ENCODE assay signal across 22 cellular contexts in genomic region chr20:19893356-19893755, GRCh38.
"Had no signal": no experiment of that assay in that cellular context is flagged by ENCODE, and none has a peak within 500 bp of the region (broad histone marks: within the 10 kb centered on the region; RNA-seq: fewer than 3 reads in every experiment).

No MANE protein-coding gene starts in this region.

- H2AFZ ChIP-seq: parathyroid adenoma had no signal

- ATAC-seq: activated CD4-positive, alpha-beta T cell treated with anti-CD3 and anti-CD28 coated beads for 36 hours; activated T-cell treated with anti-CD3 and anti-CD28 coated beads, Interleukin-2, amount 50 U/mL, for 4 hours; natural killer cell; stimulated activated naive B cell treated with anti-CD40 and anti-IgM and Interleukin-4, amounts not matched to agents 10 μg/mL and 1 μg/mL and 100 μg/mL, for 72 hours had no signal

- H3K9ac ChIP-seq: parathyroid adenoma had no signal

- H3K36me3 Mint-ChIP-seq: immature natural killer cell, memory B cell, natural killer cell had no signal

- DNase-seq: activated CD4-positive, alpha-beta memory T cell treated with anti-CD3 and anti-CD28 coated beads, Interleukin-2, amount 10 ng/mL, durations not matched to agents 7 days and 5 days; activated CD4-positive, alpha-beta T cell treated with anti-CD3 and anti-CD28 coated beads for 36 hours; activated effector memory CD4-positive, alpha-beta T cell treated with Interleukin-2 at 50 U/mL for 16 hours; activated naive CD4-positive, alpha-beta T cell treated with anti-CD3 and anti-CD28 coated beads, Interleukin-2, amount 50 U/mL, for 16 hours; activated T-cell treated with anti-CD3 and anti-CD28 coated beads, Interleukin-2, amount 50 U/mL, for 4 hours; central memory CD4-positive, alpha-beta T cell; effector CD4-positive, alpha-beta T cell; esophagus squamous epithelium; foreskin melanocyte; head of caudate nucleus; immature natural killer cell; natural killer cell; stimulated activated CD4-positive, alpha-beta T cell treated with anti-CD3 and anti-CD28 coated beads, Interleukin-15, amount 100 ng/mL, for 24 hours; stimulated activated CD4-positive, alpha-beta T cell treated with anti-CD3 and anti-CD28 coated beads, Interleukin-4, amount 100 ng/mL, for 1 hour; stimulated activated naive B cell treated with anti-CD40 and anti-IgM and Interleukin-4, amounts not matched to agents 10 μg/mL and 1 μg/mL and 100 μg/mL, for 72 hours; thyroid gland had no signal

- H3K9me3 ChIP-seq: esophagus squamous epithelium, neutrophil, thyroid gland had no signal

- H3K4me3 ChIP-seq: coronary artery, esophagus squamous epithelium, skin epidermis, thyroid gland had no signal

- H3K27me3 ChIP-seq: esophagus squamous epithelium, thyroid gland had no signal

- H3K4me1 ChIP-seq: parathyroid adenoma had no signal

- H3K27ac ChIP-seq: coronary artery, esophagus squamous epithelium, neutrophil, parathyroid adenoma, skin epidermis, thyroid gland had no signal

- H3K9me3 Mint-ChIP-seq: activated CD4-positive, alpha-beta memory T cell treated with anti-CD3 and anti-CD28 coated beads, Interleukin-2, amount 10 ng/mL, durations not matched to agents 7 days and 5 days; activated T-cell treated with anti-CD3 and anti-CD28 coated beads, Interleukin-2, amount 50 U/mL, for 4 hours; memory B cell; natural killer cell; stimulated activated naive B cell treated with anti-CD40 and anti-IgM and Interleukin-4, amounts not matched to agents 10 μg/mL and 1 μg/mL and 100 μg/mL, for 72 hours; T-helper 1 cell treated with Interleukin-12 subunit alpha and Interleukin-12 subunit beta and Interleukin-4 antibody, amounts not matched to agents 30 μg/mL and 1 μg/mL, for 36 hours had no signal

- H3K36me3 ChIP-seq: neutrophil, thyroid gland had no signal

- H3K4me1 Mint-ChIP-seq: activated CD4-positive, alpha-beta memory T cell treated with anti-CD3 and anti-CD28 coated beads, Interleukin-2, amount 10 ng/mL, durations not matched to agents 7 days and 5 days; activated CD4-positive, alpha-beta T cell treated with anti-CD3 and anti-CD28 coated beads for 36 hours; immature natural killer cell; natural killer cell had no signal

- H3K4me3 Mint-ChIP-seq: activated CD4-positive, alpha-beta memory T cell treated with anti-CD3 and anti-CD28 coated beads, Interleukin-2, amount 10 ng/mL, durations not matched to agents 7 days and 5 days; activated CD4-positive, alpha-beta T cell treated with anti-CD3 and anti-CD28 coated beads for 36 hours; activated T-cell treated with anti-CD3 and anti-CD28 coated beads, Interleukin-2, amount 50 U/mL, for 4 hours; immature natural killer cell; memory B cell; natural killer cell; stimulated activated naive B cell treated with anti-CD40 and anti-IgM and Interleukin-4, amounts not matched to agents 10 μg/mL and 1 μg/mL and 100 μg/mL, for 72 hours; T-helper 1 cell treated with Interleukin-12 subunit alpha and Interleukin-12 subunit beta and Interleukin-4 antibody, amounts not matched to agents 30 μg/mL and 1 μg/mL, for 36 hours had no signal

- H3K27ac Mint-ChIP-seq: activated CD4-positive, alpha-beta memory T cell treated with anti-CD3 and anti-CD28 coated beads, Interleukin-2, amount 10 ng/mL, durations not matched to agents 7 days and 5 days; activated CD4-positive, alpha-beta T cell treated with anti-CD3 and anti-CD28 coated beads for 36 hours; immature natural killer cell; memory B cell; natural killer cell; stimulated activated naive B cell treated with anti-CD40 and anti-IgM and Interleukin-4, amounts not matched to agents 10 μg/mL and 1 μg/mL and 100 μg/mL, for 72 hours; T-helper 1 cell treated with Interleukin-12 subunit alpha and Interleukin-12 subunit beta and Interleukin-4 antibody, amounts not matched to agents 30 μg/mL and 1 μg/mL, for 36 hours had no signal
